ENCODE assay signal across 39 cellular contexts in the genomic region with DNA sequence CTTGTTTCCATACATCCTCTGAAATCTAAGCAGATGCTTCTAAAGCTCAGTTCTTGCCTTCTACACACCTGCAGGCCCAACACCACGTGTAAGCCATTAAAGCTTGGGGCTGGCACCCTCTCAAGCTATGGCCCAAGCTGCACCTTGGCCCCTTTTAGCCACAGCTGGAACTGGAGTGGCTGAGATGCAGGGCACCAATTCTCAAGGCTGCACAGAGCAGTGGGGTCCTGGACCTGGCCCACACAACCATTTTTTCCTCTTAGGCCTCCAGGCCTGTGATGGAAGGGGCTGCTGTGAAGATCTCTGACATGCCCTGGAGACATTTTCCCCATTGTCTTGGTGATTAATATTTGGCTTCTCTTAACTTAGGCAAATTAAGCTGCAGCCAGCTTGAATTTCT. TPM values are rescaled to one million over a fixed set of nuclear protein-coding genes. Genes with fewer than 3 reads are reported as not detected.
"Had no signal": no experiment of that assay in that cellular context is flagged by ENCODE, and none has a peak within 500 bp of the region (broad histone marks: within the 10 kb centered on the region; RNA-seq: fewer than 3 reads in every experiment).

No MANE protein-coding gene starts in this region.

- FAIRE-seq: astrocyte, TTC549 had no signal

- H3K4me1 Mint-ChIP-seq: activated B cell treated with CpG ODN at 0.5 μM for 24 hours; activated CD4-positive, alpha-beta T cell treated with anti-CD3 and anti-CD28 coated beads, Interleukin-2, amount 10 ng/mL, durations not matched to agents 24 days and 14 days; activated naive CD8-positive, alpha-beta T cell treated with anti-CD3 and anti-CD28 coated beads for 36 hours; activated T-helper 17 cell treated with anti-CD3 and anti-CD28 coated beads, Interleukin-2, amount 50 U/mL, for 72 hours had no signal

- DNase-seq: activated B cell treated with CpG ODN at 0.5 μM for 24 hours; activated CD4-positive, alpha-beta memory T cell treated with anti-CD3 and anti-CD28 coated beads for 36 hours; activated CD4-positive, alpha-beta T cell treated with anti-CD3 and anti-CD28 coated beads for 4 hours; activated CD4-positive, alpha-beta T cell treated with anti-CD3 and anti-CD28 coated beads, Interleukin-2, amount 10 ng/mL, durations not matched to agents 24 days and 14 days; activated CD4-positive, alpha-beta T cell treated with anti-CD3 and anti-CD28 coated beads, Interleukin-2, amount 50 U/mL, for 1 hour; activated CD4-positive, alpha-beta T cell treated with anti-CD3 and anti-CD28 coated beads, Interleukin-2, amount 50 U/mL, for 4 hours; activated CD4-positive, CD25-positive, alpha-beta regulatory T cell treated with anti-CD3 and anti-CD28 coated beads, Interleukin-2, amount 50 U/mL, for 72 hours; activated CD8-positive, alpha-beta memory T cell treated with anti-CD3 and anti-CD28 coated beads, Interleukin-2, amount 50 U/mL, for 4 hours; activated CD8-positive, alpha-beta T cell treated with anti-CD3 and anti-CD28 coated beads for 36 hours; activated effector memory CD4-positive, alpha-beta T cell treated with anti-CD3 and anti-CD28 coated beads, Interleukin-2, amount 50 U/mL, for 16 hours; activated gamma-delta T cell treated with Interleukin-2 at 50 U/mL for 16 hours; activated naive CD4-positive, alpha-beta T cell; activated naive CD4-positive, alpha-beta T cell treated with anti-CD3 and anti-CD28 coated beads for 36 hours; activated naive CD4-positive, alpha-beta T cell treated with anti-CD3 and anti-CD28 coated beads, Interleukin-2, amount 50 U/mL, for 16 hours; activated naive CD8-positive, alpha-beta T cell treated with anti-CD3 and anti-CD28 coated beads for 36 hours; activated T-cell treated with anti-CD3 and anti-CD28 coated beads for 4 hours; activated T-cell treated with anti-CD3 and anti-CD28 coated beads, Interleukin-2, amount 50 U/mL, for 1 hour; activated T-cell treated with anti-CD3 and anti-CD28 coated beads, Interleukin-2, amount 50 U/mL, for 4 hours; activated T-cell treated with anti-CD3 and anti-CD28 coated beads, Interleukin-2, amount 50 U/mL, for 72 hours; adrenal gland; amniotic stem cell; aorta; body of pancreas; brain microvascular endothelial cell; central memory CD4-positive, alpha-beta T cell; T-helper 1 cell; T-helper 2 cell; T-helper 9 cell had no signal

- H3K27me3 ChIP-seq: adrenal gland, body of pancreas, brain microvascular endothelial cell, breast epithelium had no signal

- ATAC-seq: activated CD8-positive, alpha-beta T cell treated with anti-CD3 and anti-CD28 coated beads for 36 hours; activated naive CD4-positive, alpha-beta T cell treated with anti-CD3 and anti-CD28 coated beads, Interleukin-2, amount 50 U/mL, for 72 hours; activated T-cell treated with anti-CD3 and anti-CD28 coated beads, Interleukin-2, amount 50 U/mL, for 4 hours; activated T-cell treated with anti-CD3 and anti-CD28 coated beads, Interleukin-2, amount 50 U/mL, for 72 hours; activated T-helper 17 cell treated with anti-CD3 and anti-CD28 coated beads, Interleukin-2, amount 50 U/mL, for 72 hours; body of pancreas had no signal

- H3K4me3 Mint-ChIP-seq: activated B cell treated with CpG ODN at 0.5 μM for 24 hours; activated CD4-positive, alpha-beta memory T cell treated with anti-CD3 and anti-CD28 coated beads for 36 hours; activated CD4-positive, alpha-beta T cell treated with anti-CD3 and anti-CD28 coated beads, Interleukin-2, amount 10 ng/mL, durations not matched to agents 24 days and 14 days; activated CD8-positive, alpha-beta T cell treated with anti-CD3 and anti-CD28 coated beads for 36 hours; activated naive CD4-positive, alpha-beta T cell treated with anti-CD3 and anti-CD28 coated beads for 36 hours; activated naive CD8-positive, alpha-beta T cell treated with anti-CD3 and anti-CD28 coated beads for 36 hours; activated T-cell treated with anti-CD3 and anti-CD28 coated beads, Interleukin-2, amount 50 U/mL, for 4 hours; activated T-cell treated with anti-CD3 and anti-CD28 coated beads, Interleukin-2, amount 50 U/mL, for 72 hours; activated T-helper 1 cell treated with anti-CD3 and anti-CD28 coated beads, Interleukin-12 subunit alpha, Interleukin-12 subunit beta, Interleukin-2, Interleukin-4 antibody, amounts not matched to agents 30 ng/mL and 10 ng/mL and 1 ng/mL, durations not matched to agents 14 hours and 24 hours and 36 hours; activated T-helper 17 cell treated with anti-CD3 and anti-CD28 coated beads, Interleukin-2, amount 50 U/mL, for 72 hours; T-helper 1 cell treated with Interleukin-12 subunit alpha and Interleukin-12 subunit beta and Interleukin-4 antibody, amounts not matched to agents 30 μg/mL and 1 μg/mL, for 36 hours; T-helper 2 cell treated with Interferon-gamma antibody and Interleukin-4, amounts not matched to agents 5 μg/mL and 100 μg/mL, for 36 hours had no signal

- H3K27me3 Mint-ChIP-seq: activated B cell treated with CpG ODN at 0.5 μM for 24 hours; activated CD8-positive, alpha-beta T cell treated with anti-CD3 and anti-CD28 coated beads for 36 hours; activated naive CD8-positive, alpha-beta T cell treated with anti-CD3 and anti-CD28 coated beads for 36 hours; activated T-helper 17 cell treated with anti-CD3 and anti-CD28 coated beads, Interleukin-2, amount 50 U/mL, for 72 hours had no signal

- H3K36me3 ChIP-seq: adrenal gland, brain microvascular endothelial cell, breast epithelium had no signal

- H3K4me3 ChIP-seq: adrenal gland, body of pancreas, breast epithelium had no signal

- H3K27ac ChIP-seq: adrenal gland, body of pancreas, brain microvascular endothelial cell, breast epithelium, VCaP had no signal

- H3K27ac Mint-ChIP-seq: activated B cell treated with CpG ODN at 0.5 μM for 24 hours; activated CD4-positive, alpha-beta memory T cell treated with anti-CD3 and anti-CD28 coated beads for 36 hours; activated CD4-positive, alpha-beta T cell treated with anti-CD3 and anti-CD28 coated beads, Interleukin-2, amount 10 ng/mL, durations not matched to agents 24 days and 14 days; activated CD8-positive, alpha-beta T cell treated with anti-CD3 and anti-CD28 coated beads for 36 hours; activated naive CD4-positive, alpha-beta T cell treated with anti-CD3 and anti-CD28 coated beads for 36 hours; activated naive CD4-positive, alpha-beta T cell treated with anti-CD3 and anti-CD28 coated beads, Interleukin-2, amount 50 U/mL, for 72 hours; activated naive CD8-positive, alpha-beta T cell treated with anti-CD3 and anti-CD28 coated beads for 36 hours; activated T-cell treated with anti-CD3 and anti-CD28 coated beads, Interleukin-2, amount 50 U/mL, for 72 hours; activated T-helper 1 cell treated with anti-CD3 and anti-CD28 coated beads, Interleukin-12 subunit alpha, Interleukin-12 subunit beta, Interleukin-2, Interleukin-4 antibody, amounts not matched to agents 30 ng/mL and 10 ng/mL and 1 ng/mL, durations not matched to agents 14 hours and 24 hours and 36 hours; activated T-helper 17 cell treated with anti-CD3 and anti-CD28 coated beads, Interleukin-2, amount 50 U/mL, for 72 hours; T-helper 1 cell treated with Interleukin-12 subunit alpha and Interleukin-12 subunit beta and Interleukin-4 antibody, amounts not matched to agents 30 μg/mL and 1 μg/mL, for 36 hours; T-helper 2 cell treated with Interferon-gamma antibody and Interleukin-4, amounts not matched to agents 5 μg/mL and 100 μg/mL, for 36 hours had no signal

- H3K4me1 ChIP-seq: adrenal gland had no signal

RNA-seq across cellular contexts. Expression of gene TUBB8, which starts 47.4 kb away (rescaled TPM):
- total RNA-seq: activated B cell treated with CpG ODN at 0.5 μM for 24 hours; activated CD4-positive, alpha-beta memory T cell treated with anti-CD3 and anti-CD28 coated beads for 36 hours; activated CD4-positive, alpha-beta T cell treated with anti-CD3 and anti-CD28 coated beads, Interleukin-2, amount 10 ng/mL, durations not matched to agents 24 days and 14 days; activated CD8-positive, alpha-beta T cell treated with anti-CD3 and anti-CD28 coated beads for 36 hours; activated naive CD4-positive, alpha-beta T cell treated with anti-CD3 and anti-CD28 coated beads for 36 hours; activated naive CD8-positive, alpha-beta T cell treated with anti-CD3 and anti-CD28 coated beads for 36 hours; activated T-cell treated with anti-CD3 and anti-CD28 coated beads, Interleukin-2, amount 50 U/mL, for 4 hours; activated T-cell treated with anti-CD3 and anti-CD28 coated beads, Interleukin-2, amount 50 U/mL, for 72 hours; activated T-helper 1 cell treated with anti-CD3 and anti-CD28 coated beads, Interleukin-12 subunit alpha, Interleukin-12 subunit beta, Interleukin-2, Interleukin-4 antibody, amounts not matched to agents 30 ng/mL and 10 ng/mL and 1 ng/mL, durations not matched to agents 14 hours and 24 hours and 36 hours; activated T-helper 17 cell treated with anti-CD3 and anti-CD28 coated beads, Interleukin-2, amount 50 U/mL, for 72 hours; aorta; astrocyte; cardiac septum; cerebellum had no signal
- polyA plus RNA-seq: aorta had no signal
